Comparison of ENCODE assay signal across 9 cellular contexts in genomic region chr5:77143998-77144836, GRCh38. TPM values are rescaled to one million over a fixed set of nuclear protein-coding genes. Genes with fewer than 3 reads are reported as not detected.
DNase-seq lines count a peak whose midpoint lies in the region; ATAC-seq and TF ChIP-seq lines count a peak whose summit lies in the region.
"Had no signal": no experiment of that assay in that cellular context is flagged by ENCODE, and none has a peak within 500 bp of the region (broad histone marks: within the 10 kb centered on the region; RNA-seq: fewer than 3 reads in every experiment).

No MANE protein-coding gene starts in this region.

- no peaks in the 10 kb centered on the region for H3F3A ChIP-seq in MM.1S (ENCODE audit: insufficient read depth, low read length)

- ATAC-seq in left ventricle myocardium superior, result peak; percentile 81
- ATAC-seq in HG02884 (IDR thresholded peaks at IDR 0.05; ENCODE audit: unreplicated experiment), result no peak

- intact Hi-C loops in left ventricle myocardium superior (cut with micrococcal nuclease), result no loop called here

- DNase-seq in NCI-H1417 (lab: John Stamatoyannopoulos, UW) (peak; percentile 15 to 67 (median 65)), NCI-H1417 treated with DMSO at 0.1 percent for 48 hours (lab: John Stamatoyannopoulos, UW) (no peak), MM.1S (peak; percentile 67), T-helper 1 cell (peak in 4 of 5 donors; percentile 24 to 60 (median 36)), amniotic stem cell (lab: John Stamatoyannopoulos, UW) (peak; percentile 32), left ventricle myocardium superior (peak; percentile 64), retinal pigment epithelial cell (ENCODE audit: low read depth) (no peak)

- H3K27ac ChIP-seq in MM.1S (ENCODE audit: low read length), result no peak overlapping the region

- H2AFZ ChIP-seq in MM.1S (ENCODE audit: low read length), result no peak overlapping the region

- H4K20me1 ChIP-seq in MM.1S (ENCODE audit: insufficient read depth, low read length), result no peaks in the 10 kb centered on the region
- H4K20me1 ChIP-seq: BLaER1 treated with 17β-estradiol and CSF1 and Interleukin-3, amounts not matched to agents 10 nM and 100 nM had no signal

- no peaks in the 10 kb centered on the region for H3K9me2 ChIP-seq in MM.1S (replicated peaks; ENCODE audit: insufficient read depth, low read length)

- no peaks in the 10 kb centered on the region for H3K36me3 ChIP-seq in MM.1S (replicated peaks; ENCODE audit: insufficient read depth, low read length)
- H3K36me3 ChIP-seq: BLaER1 treated with 17β-estradiol and CSF1 and Interleukin-3, amounts not matched to agents 10 nM and 100 nM had no signal

- no peaks in the 10 kb centered on the region for H3K4me1 ChIP-seq in MM.1S (ENCODE audit: low read length)

- TF ChIP-seq CTCF in MM.1S (IDR thresholded peaks at IDR 0.05; ENCODE audit: low read length) (peak; percentile 82), retinal pigment epithelial cell (conservative IDR thresholded peaks at IDR 0.05; ENCODE audit: low read depth, low read length) (peak; percentile 94)

- H3K9ac ChIP-seq in MM.1S (ENCODE audit: low read length), result no peak overlapping the region

- no peak overlapping the region for H3K4me2 ChIP-seq in MM.1S (ENCODE audit: low read depth, low read length)

- H3K9me3 ChIP-seq in MM.1S (replicated peaks; ENCODE audit: insufficient read depth, low read length), result no peaks in the 10 kb centered on the region
- H3K9me3 ChIP-seq: BLaER1 treated with 17β-estradiol and CSF1 and Interleukin-3, amounts not matched to agents 10 nM and 100 nM had no signal

- no peak overlapping the region for H3K4me3 ChIP-seq in MM.1S (ENCODE audit: low read length)
- H3K4me3 ChIP-seq in retinal pigment epithelial cell (ENCODE audit: low read length), result no peak overlapping the region
- H3K4me3 ChIP-seq: BLaER1 treated with 17β-estradiol and CSF1 and Interleukin-3, amounts not matched to agents 10 nM and 100 nM had no signal

- H3K27me3 ChIP-seq in MM.1S (replicated peaks; ENCODE audit: insufficient read depth, low read length), result no peaks in the 10 kb centered on the region
- H3K27me3 ChIP-seq: BLaER1 treated with 17β-estradiol and CSF1 and Interleukin-3, amounts not matched to agents 10 nM and 100 nM had no signal

- no peaks in the 10 kb centered on the region for H3K79me2 ChIP-seq in MM.1S (ENCODE audit: low read length)

RNA-seq across cellular contexts. Expression of gene ZBED3, which starts 57.1 kb away (rescaled TPM):
- 4.7 TPM for total RNA-seq in left ventricle myocardium superior

Comparison
In these comparisons a context has a peak if more than half of its experiments do, and no peak if none do; other contexts are left out.
1. DNase-seq: peak in NCI-H1417 (3 of 3), MM.1S (single experiment), T-helper 1 cell (4 of 5), amniotic stem cell (single experiment) and left ventricle myocardium superior (single experiment); none in NCI-H1417 treated with DMSO at 0.1 percent for 48 hours (single experiment) and retinal pigment epithelial cell (single experiment).